24 cellular contexts compared by ENCODE assay signal in the genomic region with DNA sequence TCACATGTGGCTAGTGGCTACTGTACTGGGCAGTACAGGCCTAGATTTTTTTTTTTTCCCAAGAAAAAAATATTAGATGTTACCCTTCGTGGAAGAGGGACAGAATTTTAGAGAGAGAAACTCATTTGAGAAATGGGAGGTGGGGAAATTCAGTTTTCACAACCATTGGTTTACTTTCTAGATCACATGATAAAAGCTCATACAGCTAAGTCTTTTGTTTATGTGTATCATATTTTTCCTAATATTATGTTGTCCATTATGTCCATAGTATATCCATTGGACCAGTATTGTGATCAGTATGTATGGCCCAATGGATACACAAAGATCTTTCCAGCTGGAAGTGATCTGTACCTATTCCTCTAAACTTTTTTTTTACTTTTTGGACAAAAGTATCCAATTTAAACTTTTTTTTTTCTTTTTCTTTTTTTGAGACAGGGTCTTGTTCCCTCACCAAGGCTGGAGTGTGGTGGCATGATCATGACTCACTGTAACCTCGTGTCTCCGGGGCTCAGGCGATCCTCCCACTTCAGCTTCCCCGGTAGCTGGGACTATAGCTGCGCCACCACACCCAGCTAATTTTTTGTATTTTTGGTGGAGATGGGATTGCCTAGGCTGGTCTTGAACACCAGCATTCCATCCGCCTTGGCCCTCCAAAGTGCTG. TPM values are rescaled to one million over a fixed set of nuclear protein-coding genes. Genes with fewer than 3 reads are reported as not detected.
DNase-seq lines count a peak whose midpoint lies in the region; ATAC-seq and TF ChIP-seq lines count a peak whose summit lies in the region.
"Had no signal": no experiment of that assay in that cellular context is flagged by ENCODE, and none has a peak within 500 bp of the region (broad histone marks: within the 10 kb centered on the region; RNA-seq: fewer than 3 reads in every experiment).

No MANE protein-coding gene starts in this region.

- TF ChIP-seq CTCF in MCF 10A (IDR thresholded peaks at IDR 0.05; ENCODE audit: unreplicated experiment) (no peak), breast epithelium (IDR thresholded peaks at IDR 0.05) (no peak)

- BruUV-seq in MCF 10A (replicated peaks; lab: Mats Ljungman, UMichigan), result no TSS peak

- no peak overlapping the region for H3K4me3 ChIP-seq in breast epithelium
- H3K4me3 ChIP-seq: psoas muscle, tibial artery had no signal

- H3K4me3 Mint-ChIP-seq in MCF 10A (ENCODE audit: unreplicated experiment), result no peak overlapping the region
- H3K4me3 Mint-ChIP-seq: activated CD8-positive, alpha-beta memory T cell treated with anti-CD3 and anti-CD28 coated beads, Interleukin-2, amount 10 ng/mL, durations not matched to agents 7 days and 5 days; stimulated activated memory B cell treated with anti-CD40 and anti-IgM and Interleukin-4, amounts not matched to agents 10 μg/mL and 1 μg/mL and 100 μg/mL, for 72 hours had no signal

- POLR2A ChIA-PET in MCF 10A (lab: Yijun Ruan, JAX), result interaction anchor here (0.7 to 6.5 kb wide), 7 partner anchors 9 to 119 kb away, joined by 3 to 48 read pairs (median 6); a partner anchor contains a TSS

- H3K4me1 Mint-ChIP-seq in MCF 10A (ENCODE audit: insufficient read depth, unreplicated experiment), result peaks cover 40% of the 10 kb centered on the region

- peak overlapping the region; percentile 57 for H3K27ac Mint-ChIP-seq in MCF 10A (ENCODE audit: low read depth, unreplicated experiment)
- H3K27ac Mint-ChIP-seq: activated CD8-positive, alpha-beta memory T cell treated with anti-CD3 and anti-CD28 coated beads, Interleukin-2, amount 10 ng/mL, durations not matched to agents 7 days and 5 days; nephron; stimulated activated memory B cell treated with anti-CD40 and anti-IgM and Interleukin-4, amounts not matched to agents 10 μg/mL and 1 μg/mL and 100 μg/mL, for 72 hours had no signal

- H3K9me3 ChIP-seq in breast epithelium, result no peaks in the 10 kb centered on the region
- H3K9me3 ChIP-seq: psoas muscle, tibial artery had no signal

- CTCF ChIA-PET in MCF 10A (lab: Yijun Ruan, JAX), result interaction anchor here (0.6 to 1.4 kb wide), 7 partner anchors 8 to 141 kb away, joined by 3 to 6 read pairs (median 4); no protein-coding TSS in a partner anchor

- no peak overlapping the region for H3K27ac ChIP-seq in breast epithelium

- H3K36me3 ChIP-seq in breast epithelium, result no peaks in the 10 kb centered on the region

- intact Hi-C loops in MCF 10A (cut with micrococcal nuclease) (loop anchor here (5.0 kb wide), 1 partner anchor 46 kb away; no protein-coding TSS in a partner anchor), breast epithelium (cut with DNase I; ENCODE audit: low total_unique reads) (no loop called here)

- no peaks in the 10 kb centered on the region for H3K9me3 Mint-ChIP-seq in MCF 10A (ENCODE audit: unreplicated experiment)
- H3K9me3 Mint-ChIP-seq: nephron; stimulated activated memory B cell treated with anti-CD40 and anti-IgM and Interleukin-4, amounts not matched to agents 10 μg/mL and 1 μg/mL and 100 μg/mL, for 72 hours had no signal

- H3K27me3 Mint-ChIP-seq in MCF 10A (ENCODE audit: insufficient read depth, unreplicated experiment), result no peaks in the 10 kb centered on the region
- H3K27me3 Mint-ChIP-seq: activated CD8-positive, alpha-beta memory T cell treated with anti-CD3 and anti-CD28 coated beads, Interleukin-2, amount 10 ng/mL, durations not matched to agents 7 days and 5 days; stimulated activated memory B cell treated with anti-CD40 and anti-IgM and Interleukin-4, amounts not matched to agents 10 μg/mL and 1 μg/mL and 100 μg/mL, for 72 hours had no signal

- H3K4me1 ChIP-seq in breast epithelium, result peaks cover 0 to 10% of the 10 kb centered on the region in 2 donors

- ATAC-seq in GM19395 (IDR thresholded peaks at IDR 0.05; ENCODE audit: unreplicated experiment) (no peak), HG03354 (IDR thresholded peaks at IDR 0.05; ENCODE audit: poor library complexity, severe bottlenecking, unreplicated experiment) (no peak), GM18868 (IDR thresholded peaks at IDR 0.05; ENCODE audit: unreplicated experiment) (no peak)
- ATAC-seq: activated CD8-positive, alpha-beta memory T cell treated with anti-CD3 and anti-CD28 coated beads, Interleukin-2, amount 10 ng/mL, durations not matched to agents 7 days and 5 days; HCT116; psoas muscle; stimulated activated memory B cell treated with anti-CD40 and anti-IgM and Interleukin-4, amounts not matched to agents 10 μg/mL and 1 μg/mL and 100 μg/mL, for 72 hours had no signal

- DNase-seq in MCF 10A (ENCODE audit: unreplicated experiment), result no peak
- DNase-seq in breast epithelium (ENCODE audit: low spot score in 2 of 2), result no peak
- peak; percentile 33 for DNase-seq in amniotic epithelial cell (ENCODE audit: low read depth)
- DNase-seq in foreskin melanocyte, result peak; percentile 84
- DNase-seq in superior temporal gyrus (ENCODE audit: extremely low spot score), result no peak
- DNase-seq: 8988T; activated CD8-positive, alpha-beta memory T cell treated with anti-CD3 and anti-CD28 coated beads, Interleukin-2, amount 10 ng/mL, durations not matched to agents 7 days and 5 days; activated effector memory CD4-positive, alpha-beta T cell treated with anti-CD3 and anti-CD28 coated beads, Interleukin-2, amount 50 U/mL, for 16 hours; amygdala; C1 segment of cervical spinal cord; DMS79; glutamatergic neuron; mammary epithelial cell; NCI-H226; psoas muscle; SHP77 treated with DMSO at 0.1 percent for 48 hours had no signal

- TF ChIP-seq POLR2A in breast epithelium (IDR thresholded peaks at IDR 0.05), result no peak

- peaks cover 18% of the 10 kb centered on the region for H3K36me3 Mint-ChIP-seq in MCF 10A (ENCODE audit: insufficient read depth, unreplicated experiment)

- no peaks in the 10 kb centered on the region for H3K27me3 ChIP-seq in breast epithelium
- H3K27me3 ChIP-seq: tibial artery had no signal

RNA-seq across cellular contexts. Expression of a gene that starts 4.1 kb away (rescaled TPM):
- 147 and 184 TPM in 2 replicates for total RNA-seq in MCF 10A (2022)
- total RNA-seq in breast epithelium, result 100 to 1,000 TPM in 2 of 3 donors, 10 to 100 TPM in 1; 79.3 to 124 (median 104) TPM

RNA-seq across cellular contexts. Expression of a gene that starts 32.4 kb away (rescaled TPM):
- not detected in 2 replicates for total RNA-seq in MCF 10A (2022)
- total RNA-seq in breast epithelium, result not detected
- total RNA-seq: activated CD8-positive, alpha-beta memory T cell treated with anti-CD3 and anti-CD28 coated beads, Interleukin-2, amount 10 ng/mL, durations not matched to agents 7 days and 5 days; HT-29; mammary epithelial cell; psoas muscle had no signal

RNA-seq across cellular contexts. Expression of a gene that starts 48.5 kb away (rescaled TPM):
- 3.5 and 6.5 TPM in 2 replicates for total RNA-seq in MCF 10A (2022)
- 1 to 10 TPM; 6.4 to 9.5 (median 9.4) TPM for total RNA-seq in breast epithelium
- total RNA-seq: HT-29 had no signal

Comparison
In these comparisons a context has a peak if more than half of its experiments do, and no peak if none do; other contexts are left out.
1. DNase-seq: peak in amniotic epithelial cell (single experiment) and foreskin melanocyte (single experiment); none in MCF 10A (single experiment), breast epithelium (0 of 2) and superior temporal gyrus (single experiment).